In the genomic region with DNA sequence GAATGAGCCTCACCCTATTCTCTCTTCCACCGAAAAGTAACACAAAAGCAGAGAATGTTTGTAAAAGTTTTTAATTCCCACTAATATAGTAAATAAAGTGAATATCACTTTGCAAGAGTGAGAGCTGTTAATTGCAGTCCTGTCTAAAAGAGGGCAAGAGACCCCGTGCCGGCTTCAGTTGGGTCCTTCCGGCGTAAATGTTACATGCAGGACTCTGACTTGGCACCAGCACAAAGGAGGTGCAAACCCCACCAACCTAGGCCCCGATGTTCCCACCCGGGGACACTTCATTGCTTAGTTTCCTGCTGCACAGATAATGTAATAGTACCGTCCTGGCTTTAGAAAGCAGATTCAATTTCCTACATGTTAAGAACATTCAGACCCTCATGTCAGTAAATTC, we compare ENCODE assay signal across 22 cellular contexts.
DNase-seq lines count a peak whose midpoint lies in the region; ATAC-seq, FAIRE-seq and TF ChIP-seq lines count a peak whose summit lies in the region.
"Had no signal": no experiment of that assay in that cellular context is flagged by ENCODE, and none has a peak within 500 bp of the region (broad histone marks: within the 10 kb centered on the region; RNA-seq: fewer than 3 reads in every experiment).

No MANE protein-coding gene starts in this region.

- H3K4me3 ChIP-seq in CD8-positive, alpha-beta T cell (ENCODE audit: low read depth, low read length), result no peak overlapping the region
- no peak overlapping the region for H3K4me3 ChIP-seq in parathyroid adenoma (ENCODE audit: low read depth, low read length)
- H3K4me3 ChIP-seq: Peyer's patch had no signal

- H3K36me3 ChIP-seq in CD8-positive, alpha-beta T cell (ENCODE audit: insufficient read depth, low read length), result peaks cover 74% of the 10 kb centered on the region
- H3K36me3 ChIP-seq in parathyroid adenoma (ENCODE audit: control insufficient read depth, insufficient read depth, low read length), result no peaks in the 10 kb centered on the region

- no peak overlapping the region for H3K4me2 ChIP-seq in parathyroid adenoma (ENCODE audit: low read length)
- H3K4me2 ChIP-seq: KMS-11 had no signal

- no peak overlapping the region for H3K4me3 Mint-ChIP-seq in activated CD8-positive, alpha-beta T cell treated with anti-CD3 and anti-CD28 coated beads for 36 hours
- no peak overlapping the region for H3K4me3 Mint-ChIP-seq in activated CD8-positive, alpha-beta T cell treated with anti-CD3 and anti-CD28 coated beads, Interleukin-2, amount 10 ng/mL, durations not matched to agents 7 days and 5 days
- H3K4me3 Mint-ChIP-seq in CD8-positive, alpha-beta T cell, result no peak overlapping the region
- no peak overlapping the region for H3K4me3 Mint-ChIP-seq in activated naive CD8-positive, alpha-beta T cell treated with anti-CD3 and anti-CD28 coated beads, Interleukin-2, amount 50 U/mL, for 24 hours
- no peak overlapping the region for H3K4me3 Mint-ChIP-seq in glutamatergic neuron (ENCODE audit: unreplicated experiment)

- CTCF ChIA-PET in activated CD8-positive, alpha-beta T cell treated with anti-CD3 and anti-CD28 coated beads for 36 hours (lab: Charles Lee), result interaction anchor here (1.5 to 2.5 kb wide), 2 partner anchors 124 to 127 kb away, joined by 4 to 8 read pairs; no protein-coding TSS in a partner anchor
- CTCF ChIA-PET in activated CD8-positive, alpha-beta T cell treated with anti-CD3 and anti-CD28 coated beads, Interleukin-2, amount 10 ng/mL, durations not matched to agents 7 days and 5 days (lab: Charles Lee), result interaction anchor here (1.5 kb wide), 1 partner anchor 128 kb away, joined by 6 read pairs; no protein-coding TSS in a partner anchor
- CTCF ChIA-PET in CD8-positive, alpha-beta T cell (lab: Charles Lee), result interaction anchor here (0.9 to 1.9 kb wide), 3 partner anchors 8 to 127 kb away, joined by 3 to 6 read pairs (median 4); no protein-coding TSS in a partner anchor

- no peak overlapping the region for H3K27ac ChIP-seq in CD8-positive, alpha-beta T cell (ENCODE audit: low read depth, low read length)
- H3K27ac ChIP-seq in parathyroid adenoma, result peak overlapping the region; percentile 58
- H3K27ac ChIP-seq: 22Rv1, KMS-11, Peyer's patch had no signal

- peak overlapping the region; percentile 32 for H3K27ac Mint-ChIP-seq in activated CD8-positive, alpha-beta T cell treated with anti-CD3 and anti-CD28 coated beads for 36 hours
- H3K27ac Mint-ChIP-seq in activated CD8-positive, alpha-beta T cell treated with anti-CD3 and anti-CD28 coated beads, Interleukin-2, amount 10 ng/mL, durations not matched to agents 7 days and 5 days, result no peak overlapping the region
- peak overlapping the region; percentile 37 for H3K27ac Mint-ChIP-seq in CD8-positive, alpha-beta T cell
- H3K27ac Mint-ChIP-seq in activated naive CD8-positive, alpha-beta T cell treated with anti-CD3 and anti-CD28 coated beads, Interleukin-2, amount 50 U/mL, for 24 hours, result peak overlapping the region; percentile 7
- no peak overlapping the region for H3K27ac Mint-ChIP-seq in glutamatergic neuron (ENCODE audit: unreplicated experiment)

- H3K4me1 ChIP-seq in CD8-positive, alpha-beta T cell (ENCODE audit: insufficient read depth, low read length), result no peaks in the 10 kb centered on the region
- H3K4me1 ChIP-seq in parathyroid adenoma, result peaks cover 6% of the 10 kb centered on the region
- H3K4me1 ChIP-seq: BE2C, Peyer's patch had no signal

- no peaks in the 10 kb centered on the region for H3K27me3 ChIP-seq in CD8-positive, alpha-beta T cell (ENCODE audit: insufficient read depth, low read length)
- H3K27me3 ChIP-seq in parathyroid adenoma (ENCODE audit: control insufficient read depth, insufficient read depth, low read length), result no peaks in the 10 kb centered on the region
- H3K27me3 ChIP-seq: BE2C, Peyer's patch had no signal

- no peak for TF ChIP-seq CTCF in activated CD8-positive, alpha-beta T cell treated with anti-CD3 and anti-CD28 coated beads for 36 hours (IDR thresholded peaks at IDR 0.05)
- no peak for TF ChIP-seq CTCF in CD8-positive, alpha-beta T cell (IDR thresholded peaks at IDR 0.05)
- TF ChIP-seq CTCF in parathyroid adenoma (IDR thresholded peaks at IDR 0.05) (no peak), glutamatergic neuron (IDR thresholded peaks at IDR 0.05; ENCODE audit: partially characterized antibody, unreplicated experiment) (no peak)

- DNase-seq in activated CD8-positive, alpha-beta T cell treated with anti-CD3 and anti-CD28 coated beads for 36 hours, result no peak
- no peak for DNase-seq in activated CD8-positive, alpha-beta T cell treated with anti-CD3 and anti-CD28 coated beads, Interleukin-2, amount 10 ng/mL, durations not matched to agents 7 days and 5 days
- DNase-seq in CD8-positive, alpha-beta T cell, result no peak
- no peak for DNase-seq in activated naive CD8-positive, alpha-beta T cell treated with anti-CD3 and anti-CD28 coated beads, Interleukin-2, amount 50 U/mL, for 24 hours
- no peak for DNase-seq in HTR-8/SVneo (ENCODE audit: insufficient read length, low spot score)
- no peak for DNase-seq in glutamatergic neuron
- no peak for DNase-seq in SIG-M5 treated with dmso at 0.1 percent for 504 hours (lab: John Stamatoyannopoulos, UW; ENCODE audit: unreplicated experiment)
- DNase-seq: BE2C, GF-D8, GOT3, NCI-H1048, NCI-H1436 treated with DMSO at 0.1 percent for 48 hours, NCI-H2081 treated with DMSO at 0.1 percent for 48 hours, NCI-H2227 treated with DMSO at 0.1 percent for 48 hours, NCI-H524, Peyer's patch had no signal

- H3K9ac ChIP-seq in parathyroid adenoma, result no peak overlapping the region
- H3K9ac ChIP-seq: KMS-11 had no signal

- FAIRE-seq in HTR-8/SVneo (lab: Jason Lieb, UNC), result no peak
- FAIRE-seq: GM12891, HepG2 had no signal

- no peak overlapping the region for H2AFZ ChIP-seq in parathyroid adenoma

- H3K9me3 ChIP-seq in CD8-positive, alpha-beta T cell (ENCODE audit: low read length), result no peaks in the 10 kb centered on the region
- H3K9me3 ChIP-seq in parathyroid adenoma (ENCODE audit: control insufficient read depth, low read length), result no peaks in the 10 kb centered on the region
- H3K9me3 ChIP-seq: BE2C, Peyer's patch had no signal

- no peaks in the 10 kb centered on the region for H3K79me2 ChIP-seq in parathyroid adenoma

- POLR2A ChIA-PET in activated CD8-positive, alpha-beta T cell treated with anti-CD3 and anti-CD28 coated beads for 36 hours (lab: Charles Lee), result interaction anchor here (0.7 to 1.2 kb wide), 2 partner anchors 11 to 75 kb away, joined by 3 read pairs; no protein-coding TSS in a partner anchor
- POLR2A ChIA-PET in activated CD8-positive, alpha-beta T cell treated with anti-CD3 and anti-CD28 coated beads, Interleukin-2, amount 10 ng/mL, durations not matched to agents 7 days and 5 days (lab: Charles Lee), result no interaction called here
- POLR2A ChIA-PET in CD8-positive, alpha-beta T cell (lab: Charles Lee), result no interaction called here

- ATAC-seq in activated CD8-positive, alpha-beta T cell treated with anti-CD3 and anti-CD28 coated beads for 36 hours, result no peak
- ATAC-seq in activated CD8-positive, alpha-beta T cell treated with anti-CD3 and anti-CD28 coated beads, Interleukin-2, amount 10 ng/mL, durations not matched to agents 7 days and 5 days, result no peak
- no peak for ATAC-seq in CD8-positive, alpha-beta T cell
- ATAC-seq in activated naive CD8-positive, alpha-beta T cell treated with anti-CD3 and anti-CD28 coated beads, Interleukin-2, amount 50 U/mL, for 24 hours, result no peak
- ATAC-seq: HepG2, Right ventricle myocardium inferior had no signal

- no peaks in the 10 kb centered on the region for H3K4me1 Mint-ChIP-seq in activated CD8-positive, alpha-beta T cell treated with anti-CD3 and anti-CD28 coated beads for 36 hours (ENCODE audit: low read depth)
- H3K4me1 Mint-ChIP-seq in activated CD8-positive, alpha-beta T cell treated with anti-CD3 and anti-CD28 coated beads, Interleukin-2, amount 10 ng/mL, durations not matched to agents 7 days and 5 days (ENCODE audit: low read depth), result no peaks in the 10 kb centered on the region
- H3K4me1 Mint-ChIP-seq in CD8-positive, alpha-beta T cell (ENCODE audit: low read depth), result no peaks in the 10 kb centered on the region
- H3K4me1 Mint-ChIP-seq in activated naive CD8-positive, alpha-beta T cell treated with anti-CD3 and anti-CD28 coated beads, Interleukin-2, amount 50 U/mL, for 24 hours, result no peaks in the 10 kb centered on the region
- H3K4me1 Mint-ChIP-seq in glutamatergic neuron (ENCODE audit: low read depth, unreplicated experiment), result no peaks in the 10 kb centered on the region

- H3K36me3 Mint-ChIP-seq in activated CD8-positive, alpha-beta T cell treated with anti-CD3 and anti-CD28 coated beads for 36 hours (ENCODE audit: low read depth), result peaks cover 56% of the 10 kb centered on the region
- peaks cover 74% of the 10 kb centered on the region for H3K36me3 Mint-ChIP-seq in activated CD8-positive, alpha-beta T cell treated with anti-CD3 and anti-CD28 coated beads, Interleukin-2, amount 10 ng/mL, durations not matched to agents 7 days and 5 days (ENCODE audit: low read depth)
- peaks cover 91% of the 10 kb centered on the region for H3K36me3 Mint-ChIP-seq in CD8-positive, alpha-beta T cell
- peaks cover 49% of the 10 kb centered on the region for H3K36me3 Mint-ChIP-seq in activated naive CD8-positive, alpha-beta T cell treated with anti-CD3 and anti-CD28 coated beads, Interleukin-2, amount 50 U/mL, for 24 hours (ENCODE audit: low read depth)
- H3K36me3 Mint-ChIP-seq in glutamatergic neuron (ENCODE audit: unreplicated experiment), result peaks cover 5% of the 10 kb centered on the region

- no peaks in the 10 kb centered on the region for H3K9me3 Mint-ChIP-seq in activated CD8-positive, alpha-beta T cell treated with anti-CD3 and anti-CD28 coated beads for 36 hours
- H3K9me3 Mint-ChIP-seq in activated CD8-positive, alpha-beta T cell treated with anti-CD3 and anti-CD28 coated beads, Interleukin-2, amount 10 ng/mL, durations not matched to agents 7 days and 5 days (ENCODE audit: insufficient read depth), result no peaks in the 10 kb centered on the region
- H3K9me3 Mint-ChIP-seq in CD8-positive, alpha-beta T cell, result no peaks in the 10 kb centered on the region
- H3K9me3 Mint-ChIP-seq in activated naive CD8-positive, alpha-beta T cell treated with anti-CD3 and anti-CD28 coated beads, Interleukin-2, amount 50 U/mL, for 24 hours, result no peaks in the 10 kb centered on the region
- H3K9me3 Mint-ChIP-seq in glutamatergic neuron (ENCODE audit: unreplicated experiment), result peaks cover 3% of the 10 kb centered on the region

- intact Hi-C loops in activated CD8-positive, alpha-beta T cell treated with anti-CD3 and anti-CD28 coated beads for 36 hours (cut with micrococcal nuclease), result no loop called here
- intact Hi-C loops in CD8-positive, alpha-beta T cell (cut with DNase I, micrococcal nuclease), result loop anchor here in 1 of 2 experiments (5.0 kb wide), 1 partner anchor 191 kb away; no protein-coding TSS in a partner anchor

- H3K27me3 Mint-ChIP-seq in activated CD8-positive, alpha-beta T cell treated with anti-CD3 and anti-CD28 coated beads for 36 hours, result no peaks in the 10 kb centered on the region
- no peaks in the 10 kb centered on the region for H3K27me3 Mint-ChIP-seq in activated CD8-positive, alpha-beta T cell treated with anti-CD3 and anti-CD28 coated beads, Interleukin-2, amount 10 ng/mL, durations not matched to agents 7 days and 5 days (ENCODE audit: low read depth)
- no peaks in the 10 kb centered on the region for H3K27me3 Mint-ChIP-seq in CD8-positive, alpha-beta T cell (ENCODE audit: low read depth)
- no peaks in the 10 kb centered on the region for H3K27me3 Mint-ChIP-seq in activated naive CD8-positive, alpha-beta T cell treated with anti-CD3 and anti-CD28 coated beads, Interleukin-2, amount 50 U/mL, for 24 hours
- peaks cover 2% of the 10 kb centered on the region for H3K27me3 Mint-ChIP-seq in glutamatergic neuron (ENCODE audit: unreplicated experiment)

Comparison
In these comparisons a context has a peak if more than half of its experiments do, and no peak if none do; other contexts are left out.
1. H3K27ac Mint-ChIP-seq: peak in activated CD8-positive, alpha-beta T cell treated with anti-CD3 and anti-CD28 coated beads for 36 hours (single experiment), CD8-positive, alpha-beta T cell (single experiment) and activated naive CD8-positive, alpha-beta T cell treated with anti-CD3 and anti-CD28 coated beads, Interleukin-2, amount 50 U/mL, for 24 hours (single experiment); none in activated CD8-positive, alpha-beta T cell treated with anti-CD3 and anti-CD28 coated beads, Interleukin-2, amount 10 ng/mL, durations not matched to agents 7 days and 5 days (single experiment) and glutamatergic neuron (single experiment).